ENCODE assay signal across 20 cellular contexts in the genomic region with DNA sequence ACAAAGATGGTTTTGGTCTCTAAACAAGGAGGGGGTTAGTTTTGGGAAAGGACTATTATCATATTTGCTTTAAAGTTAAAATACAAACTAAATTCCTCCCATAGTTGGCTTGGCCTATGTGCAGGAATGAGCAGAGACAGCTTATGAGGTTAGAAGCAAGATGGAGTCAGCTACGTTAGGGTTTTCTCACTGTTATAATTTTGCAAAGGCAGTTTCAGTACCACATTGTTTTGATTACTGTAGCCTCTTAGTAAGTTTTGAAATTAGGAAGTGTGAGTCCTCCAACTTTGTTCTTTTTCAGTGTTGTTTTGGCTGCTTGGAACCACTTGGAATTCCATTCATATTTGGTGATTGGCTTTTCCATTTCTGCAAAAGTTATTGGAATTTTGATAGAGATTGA. TPM values are rescaled to one million over a fixed set of nuclear protein-coding genes. Genes with fewer than 3 reads are reported as not detected.
A peak's percentile ranks its signal among the peaks of the same experiment; 100 is the strongest.
DNase-seq lines count a peak whose midpoint lies in the region; ATAC-seq, FAIRE-seq and TF ChIP-seq lines count a peak whose summit lies in the region.
"Had no signal": no experiment of that assay in that cellular context is flagged by ENCODE, and none has a peak within 500 bp of the region (broad histone marks: within the 10 kb centered on the region; RNA-seq: fewer than 3 reads in every experiment).

No MANE protein-coding gene starts in this region.

- H3K56ac ChIP-seq in IMR-90 (ENCODE audit: extremely low read depth, insufficient read depth, low read length): no peak overlapping the region

- TF ChIP-seq EP300 in GM12878 (IDR thresholded peaks at IDR 0.05; ENCODE audit: borderline replicate concordance in 1 of 2, control insufficient read depth in 1 of 2, low read depth in 2 of 2, low read length in 2 of 2): no peak

- H3K79me2 ChIP-seq in GM12878 (ENCODE audit: control insufficient read depth, insufficient read depth, low read length): peaks cover 16% of the 10 kb centered on the region

- H3K4me3 ChIP-seq in IMR-90 (ENCODE audit: insufficient read depth, low read depth, low read length) (no peak overlapping the region), GM12878 (no peak overlapping the region), fibroblast of villous mesenchyme (ENCODE audit: low read depth, low read length) (no peak overlapping the region)
- H3K4me3 ChIP-seq: A549, GM23338 had no signal

- TF ChIP-seq POLR2A in IMR-90 (IDR thresholded peaks at IDR 0.05; ENCODE audit: low read depth, low read length) (no peak), GM12878 (IDR thresholded peaks at IDR 0.05; ENCODE audit: low read depth, low read length) (no peak)

- H2BK5ac ChIP-seq in IMR-90 (ENCODE audit: low read depth, low read length, poor library complexity, severe bottlenecking): no peak overlapping the region

- H3K36me3 ChIP-seq in IMR-90 (ENCODE audit: control insufficient read depth, insufficient read depth, low read length) (no peaks in the 10 kb centered on the region), GM12878 (ENCODE audit: control insufficient read depth in 2 of 2, insufficient read depth in 2 of 2, low read length in 1 of 2) (no peaks in the 10 kb centered on the region)

- H3K27ac ChIP-seq in IMR-90 (ENCODE audit: insufficient read depth, low read length) (no peak overlapping the region), GM12878 (ENCODE audit: control insufficient read depth, insufficient read depth) (no peak overlapping the region)
- H3K27ac ChIP-seq: A549, KMS-11 had no signal

- H3K4me3 Mint-ChIP-seq in activated naive CD8-positive, alpha-beta T cell treated with anti-CD3 and anti-CD28 coated beads, Interleukin-2, amount 50 U/mL, for 24 hours: no peak overlapping the region
- H3K4me3 Mint-ChIP-seq in activated naive CD8-positive, alpha-beta T cell treated with anti-CD3 and anti-CD28 coated beads for 36 hours: no peak overlapping the region
- H3K4me3 Mint-ChIP-seq: CD14-positive monocyte; CD8-positive, alpha-beta T cell; GM23338; H9; IgD-negative memory B cell had no signal

- TF ChIP-seq CTCF in IMR-90 (conservative IDR thresholded peaks at IDR 0.05; ENCODE audit: low read depth, low read length): no peak
- TF ChIP-seq CTCF in GM12878 (IDR thresholded peaks at IDR 0.05 in 2 of 3, conservative IDR thresholded peaks at IDR 0.05 in 1 of 3; ENCODE audit: control insufficient read depth in 2 of 3, extremely low read depth in 1 of 3, insufficient read depth in 1 of 3, low read depth in 3 of 3, low read length in 3 of 3): no peak
- no peak for TF ChIP-seq CTCF in fibroblast of villous mesenchyme (IDR thresholded peaks at IDR 0.05; ENCODE audit: insufficient read depth, low read depth, low read length)

- H3K27me3 ChIP-seq in IMR-90 (ENCODE audit: control insufficient read depth, insufficient read depth, low read length) (no peaks in the 10 kb centered on the region), GM12878 (replicated peaks in 1 of 2; ENCODE audit: control insufficient read depth in 2 of 2, insufficient read depth in 2 of 2, low read length in 1 of 2) (no peaks in the 10 kb centered on the region)

- no peak overlapping the region for H2BK20ac ChIP-seq in IMR-90 (ENCODE audit: low read depth, low read length)

- no peak for ATAC-seq in activated naive CD8-positive, alpha-beta T cell treated with anti-CD3 and anti-CD28 coated beads, Interleukin-2, amount 50 U/mL, for 24 hours
- ATAC-seq in IMR-90 (ENCODE audit: low read depth) (no peak), GM12878 (no peak), HG03139 (IDR thresholded peaks at IDR 0.05; ENCODE audit: unreplicated experiment) (no peak), GM19397 (IDR thresholded peaks at IDR 0.05; ENCODE audit: unreplicated experiment) (no peak)
- ATAC-seq: A549; CD8-positive, alpha-beta T cell; GM23338 had no signal

- in situ Hi-C loops in IMR-90 (cut with MboI; ENCODE audit: low sequenced_read_pairs) (no loop called here), GM12878 (cut with MboI) (no loop called here)

- no peak overlapping the region for H3K14ac ChIP-seq in IMR-90 (replicated peaks; ENCODE audit: low read depth, low read length)

- H3K18ac ChIP-seq in IMR-90 (ENCODE audit: low read depth, low read length): no peak overlapping the region

- 0 out of 2 replicates have a peak, but pooled peaks cover 1% of the 10 kb centered on the region for H3K4me1 ChIP-seq in IMR-90 (ENCODE audit: control insufficient read depth, insufficient read depth, low read length)
- H3K4me1 ChIP-seq in GM12878 (ENCODE audit: control insufficient read depth, insufficient read depth, low read length): peaks cover 3% of the 10 kb centered on the region; the same call in 1 of the 2 replicates

- H3K9ac ChIP-seq in IMR-90 (ENCODE audit: low read depth, low read length): no peak overlapping the region
- no peak overlapping the region for H3K9ac ChIP-seq in GM12878 (ENCODE audit: control insufficient read depth, insufficient read depth, low read length)
- H3K9ac ChIP-seq: KMS-11 had no signal

- no TSS peak for BruUV-seq in IMR-90 (replicated peaks; lab: Mats Ljungman, UMichigan)
- no TSS peak for BruUV-seq in GM12878 (replicated peaks; lab: Mats Ljungman, UMichigan)

- H3K9me1 ChIP-seq in IMR-90 (ENCODE audit: insufficient read depth, low read length): no peaks in the 10 kb centered on the region

- SMC1A ChIA-PET in GM12878 (lab: Charles Lee; ENCODE audit: uncharacterized antibody, unreplicated experiment): no interaction called here

- WGBS in IMR-90 (ENCODE audit: extremely low coverage in 2 of 2, insufficient read length in 1 of 2), 2 experiments: no CpG with 5 or more reads among the region's 1 CpG
- WGBS in GM12878 (ENCODE audit: insufficient coverage, insufficient replicate concordance, low lambda C conversion rate, missing lambda C conversion rate): 14% methylated on average over 1 of the region's 1 CpG

- dilution Hi-C loops in IMR-90 (cut with HindIII; ENCODE audit: low sequenced_read_pairs, unreplicated experiment): no loop called here

- CTCF ChIA-PET in IMR-90 (lab: Yijun Ruan, JAX): no interaction called here
- CTCF ChIA-PET in GM12878 (lab: Yijun Ruan, JAX): no interaction called here

- H2AK5ac ChIP-seq in IMR-90 (ENCODE audit: low read depth, low read length): no peak overlapping the region

- H3K27me3 Mint-ChIP-seq in activated naive CD8-positive, alpha-beta T cell treated with anti-CD3 and anti-CD28 coated beads, Interleukin-2, amount 50 U/mL, for 24 hours: no peaks in the 10 kb centered on the region
- H3K27me3 Mint-ChIP-seq in activated naive CD8-positive, alpha-beta T cell treated with anti-CD3 and anti-CD28 coated beads for 36 hours: no peaks in the 10 kb centered on the region
- H3K27me3 Mint-ChIP-seq: IgD-negative memory B cell had no signal

- H4K20me1 ChIP-seq in IMR-90 (ENCODE audit: insufficient read depth, low read length) (no peaks in the 10 kb centered on the region), GM12878 (ENCODE audit: control insufficient read depth, insufficient read depth) (no peaks in the 10 kb centered on the region)

- 0 out of 2 replicates have a peak overlapping the region, but pooled peaks have one; percentile 45 for H3K23ac ChIP-seq in IMR-90 (ENCODE audit: low read depth, low read length)

- H3K79me1 ChIP-seq in IMR-90 (ENCODE audit: low read depth in 1 of 2, low read length in 2 of 2): peaks cover 26 to 34% of the 10 kb centered on the region in 2 experiments; a peak in 3 of 4 replicates

- H2BK120ac ChIP-seq in IMR-90 (ENCODE audit: low read depth, low read length): no peak overlapping the region

- H2AFZ ChIP-seq in IMR-90 (replicated peaks; ENCODE audit: low read length, poor library complexity) (no peak overlapping the region), GM12878 (ENCODE audit: control insufficient read depth, low read depth, low read length) (no peak overlapping the region)
- H2AFZ ChIP-seq: GM23338 had no signal

- H3K27ac Mint-ChIP-seq in activated naive CD8-positive, alpha-beta T cell treated with anti-CD3 and anti-CD28 coated beads, Interleukin-2, amount 50 U/mL, for 24 hours: peak overlapping the region; percentile 57
- H3K27ac Mint-ChIP-seq in activated naive CD8-positive, alpha-beta T cell treated with anti-CD3 and anti-CD28 coated beads for 36 hours: no peak overlapping the region
- H3K27ac Mint-ChIP-seq: CD8-positive, alpha-beta T cell; GM23338; H9; IgD-negative memory B cell had no signal

- H4K5ac ChIP-seq in IMR-90 (ENCODE audit: low read depth, low read length): no peak overlapping the region

- no peak overlapping the region for H2AK9ac ChIP-seq in IMR-90 (replicated peaks; ENCODE audit: low read depth, low read length, poor library complexity)

- H3K4me2 ChIP-seq in IMR-90 (ENCODE audit: low read depth, low read length) (no peak overlapping the region), GM12878 (ENCODE audit: control insufficient read depth, insufficient read depth) (no peak overlapping the region)
- H3K4me2 ChIP-seq: A549, GM23338, KMS-11 had no signal

- no peak for TF ChIP-seq RAD21 in IMR-90 (IDR thresholded peaks at IDR 0.05; ENCODE audit: low read length)
- TF ChIP-seq RAD21 in GM12878 (IDR thresholded peaks at IDR 0.05; ENCODE audit: insufficient read depth, low read depth, low read length): no peak

- H4K8ac ChIP-seq in IMR-90 (ENCODE audit: low read depth in 2 of 2, low read length in 2 of 2): no peak overlapping the region

- peaks cover 26% of the 10 kb centered on the region for H3K36me3 Mint-ChIP-seq in activated naive CD8-positive, alpha-beta T cell treated with anti-CD3 and anti-CD28 coated beads, Interleukin-2, amount 50 U/mL, for 24 hours (ENCODE audit: low read depth)
- peaks cover 35% of the 10 kb centered on the region for H3K36me3 Mint-ChIP-seq in activated naive CD8-positive, alpha-beta T cell treated with anti-CD3 and anti-CD28 coated beads for 36 hours
- H3K36me3 Mint-ChIP-seq: CD14-positive monocyte had no signal

- H3K4me1 Mint-ChIP-seq in activated naive CD8-positive, alpha-beta T cell treated with anti-CD3 and anti-CD28 coated beads, Interleukin-2, amount 50 U/mL, for 24 hours: peaks cover 57% of the 10 kb centered on the region
- H3K4me1 Mint-ChIP-seq in activated naive CD8-positive, alpha-beta T cell treated with anti-CD3 and anti-CD28 coated beads for 36 hours: peaks cover 46% of the 10 kb centered on the region

- POLR2A ChIA-PET in IMR-90 (lab: Charles Lee; ENCODE audit: unreplicated experiment): no interaction called here
- POLR2A ChIA-PET in GM12878 (lab: Charles Lee): interaction anchor here (0.7 to 1.6 kb wide), 2 partner anchors 11 to 140 kb away, joined by 3 to 4 read pairs; no protein-coding TSS in a partner anchor

- DNase-seq in activated naive CD8-positive, alpha-beta T cell treated with anti-CD3 and anti-CD28 coated beads, Interleukin-2, amount 50 U/mL, for 24 hours: no peak
- no peak for DNase-seq in activated naive CD8-positive, alpha-beta T cell treated with anti-CD3 and anti-CD28 coated beads for 36 hours
- DNase-seq in IMR-90 (no peak), GM12878 (ENCODE audit: low read depth, low spot score) (no peak), fibroblast of villous mesenchyme (ENCODE audit: low read depth) (peak; percentile 48), NCI-H1105 (lab: John Stamatoyannopoulos, UW) (no peak)
- DNase-seq: CD8-positive, alpha-beta T cell; COR-L47; DMS153; DMS79 treated with DMSO at 0.1 percent for 48 hours; GDM1; H9 had no signal

- intact Hi-C loops in IMR-90 (cut with micrococcal nuclease): loop anchor here (10.0 kb wide), 1 partner anchor 234 kb away; no protein-coding TSS in a partner anchor
- intact Hi-C loops in GM12878 (cut with micrococcal nuclease; ENCODE audit: unreplicated experiment): no loop called here

- no peak overlapping the region for H3K4ac ChIP-seq in IMR-90 (ENCODE audit: low read depth, low read length)

- H3K9me3 Mint-ChIP-seq in activated naive CD8-positive, alpha-beta T cell treated with anti-CD3 and anti-CD28 coated beads, Interleukin-2, amount 50 U/mL, for 24 hours: peaks cover 16% of the 10 kb centered on the region
- H3K9me3 Mint-ChIP-seq in activated naive CD8-positive, alpha-beta T cell treated with anti-CD3 and anti-CD28 coated beads for 36 hours: peaks cover 12% of the 10 kb centered on the region
- H3K9me3 Mint-ChIP-seq: CD8-positive, alpha-beta T cell had no signal

- no peak overlapping the region for H2BK15ac ChIP-seq in IMR-90 (ENCODE audit: low read depth, low read length)

- no peak overlapping the region for H4K91ac ChIP-seq in IMR-90 (ENCODE audit: insufficient read depth, low read depth, low read length)

- H3K9me3 ChIP-seq in IMR-90 (ENCODE audit: control insufficient read depth, insufficient read depth, low read length) (peaks cover 2% of the 10 kb centered on the region; the same call in 1 of the 2 replicates), GM12878 (replicated peaks; ENCODE audit: control insufficient read depth, insufficient read depth, low read length) (peaks cover 11% of the 10 kb centered on the region)

- RAD21 ChIA-PET in GM12878 (lab: Charles Lee; ENCODE audit: unreplicated experiment): no interaction called here

- FAIRE-seq in GM12878 (lab: Jason Lieb, UNC): no peak
- FAIRE-seq: A549, D721Med had no signal

RNA-seq across cellular contexts. Expression of a gene that starts 23.4 kb away (rescaled TPM):
- 10 to 100 TPM; 26.6 to 31.5 TPM for total RNA-seq in activated naive CD8-positive, alpha-beta T cell treated with anti-CD3 and anti-CD28 coated beads for 36 hours
- total RNA-seq in IMR-90 (2012; rRNA removed) (11.5 and 18.3 TPM in 2 replicates), GM12878 (2014; rRNA removed) (9.6 and 11.1 TPM in 2 replicates), GM12878 (2014; rRNA removed; fragmentation: Illumina TruSeq; extraction: Trizol) (14.5 and 15.7 TPM in 2 replicates), GM12878 (2021) (17.5 and 18.6 TPM in 2 replicates), fibroblast of villous mesenchyme (21.3 and 50.1 TPM in 2 replicates)
- polyA plus RNA-seq in IMR-90 (2012; rRNA removed) (6.9 and 7.5 TPM in 2 replicates), GM12878 (2011; rRNA removed) (16.2 and 22.7 TPM in 2 replicates), GM12878 (2014; fragmentation: Illumina TruSeq; extraction: Trizol) (10.8 and 11.9 TPM in 2 replicates), GM12878 (2014; fragmentation: Nextera tagmentation; extraction: Ambion mirVana) (10 to 100 TPM in 1 of 2 experiments, 1 to 10 TPM in 1; 8.1 to 33.0 TPM), GM12878 (2014; rRNA removed) (8.5 and 9.4 TPM in 2 replicates), GM12878 (2016; fragmentation: Nextera tagmentation; extraction: Ambion mirVana) (10 to 100 TPM; 22.7 to 24.3 TPM)
- 2.3 and 4.8 TPM in 2 replicates for polyA plus RNA-seq in IMR-90 (2012; cell fraction: cytosol; rRNA removed)
- 1.3 and 5.4 TPM in 2 replicates for polyA plus RNA-seq in IMR-90 (2012; cell fraction: nucleus; rRNA removed; ENCODE audit: low replicate concordance)
- 56.2 and 59.7 TPM in 2 replicates for total RNA-seq in GM12878 (2013; cell fraction: nucleolus; rRNA removed)
- 1.8 TPM for polyA plus RNA-seq in GM12878 (2011; ENCODE audit: low read depth)
- polyA plus RNA-seq in GM12878 (2011; cell fraction: cytosol; rRNA removed): 8.1 and 8.3 TPM in 2 replicates
- polyA plus RNA-seq in GM12878 (2011; cell fraction: nucleus; rRNA removed): 8.1 and 8.3 TPM in 2 replicates
- 2.9 and 3.3 TPM in 2 replicates for polyA plus RNA-seq in GM12878 (2012)
- 33.5 and 41.1 TPM in 2 replicates for polyA minus RNA-seq in GM12878 (2011; rRNA and poly(A)+ RNA removed)
- 9.9 and 10.3 TPM in 2 replicates for polyA minus RNA-seq in GM12878 (2011; cell fraction: cytosol; rRNA and poly(A)+ RNA removed)
- polyA minus RNA-seq in GM12878 (2011; cell fraction: nucleus; rRNA and poly(A)+ RNA removed): 19.6 and 39.4 TPM in 2 replicates
